8 cellular contexts compared by ENCODE assay signal in the genomic region with DNA sequence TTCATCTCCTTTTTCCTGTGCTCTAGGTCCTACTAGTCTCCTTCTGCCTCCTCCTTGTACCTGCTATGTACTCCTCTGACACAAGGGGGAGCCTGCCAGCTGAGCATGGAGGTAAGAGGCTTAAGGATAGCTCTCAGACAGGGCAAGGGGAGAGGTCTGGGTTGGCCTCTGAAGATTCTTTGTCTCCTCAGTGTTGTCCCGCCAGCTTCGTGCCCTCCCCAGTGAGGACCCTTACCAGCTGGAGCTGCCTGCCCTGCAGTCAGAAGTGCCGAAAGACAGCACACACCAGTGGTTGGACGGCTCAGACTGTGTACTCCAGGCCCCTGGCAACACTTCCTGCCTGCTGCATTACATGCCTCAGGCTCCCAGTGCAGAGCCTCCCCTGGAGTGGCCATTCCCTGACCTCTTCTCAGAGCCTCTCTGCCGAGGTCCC. TPM values are rescaled to one million over a fixed set of nuclear protein-coding genes. Genes with fewer than 3 reads are reported as not detected.
DNase-seq lines count a peak whose midpoint lies in the region; ATAC-seq, FAIRE-seq and TF ChIP-seq lines count a peak whose summit lies in the region.

No MANE protein-coding gene starts in this region.

- H3K9me3 ChIP-seq in MM.1S (replicated peaks; ENCODE audit: insufficient read depth, low read length) = no peaks in the 10 kb centered on the region
- no peaks in the 10 kb centered on the region for H3K9me3 ChIP-seq in SK-N-MC (ENCODE audit: low read depth, low read length)
- H3K9me3 ChIP-seq in right atrium auricular region = no peaks in the 10 kb centered on the region
- no peaks in the 10 kb centered on the region for H3K9me3 ChIP-seq in small intestine (ENCODE audit: control insufficient read depth, low read depth)

- FAIRE-seq in small intestine (lab: Jason Lieb, UNC) = no peak

- H3K27me3 ChIP-seq in MM.1S (replicated peaks; ENCODE audit: insufficient read depth, low read length) (no peaks in the 10 kb centered on the region), right atrium auricular region (no peaks in the 10 kb centered on the region), small intestine (ENCODE audit: control insufficient read depth in 2 of 2, insufficient read depth in 2 of 2, low read length in 2 of 2) (no peaks in the 10 kb centered on the region)

- peaks cover 27% of the 10 kb centered on the region; the same call in 1 of the 2 replicates for H3F3A ChIP-seq in MM.1S (ENCODE audit: insufficient read depth, low read length)

- no peak overlapping the region for H3K27ac ChIP-seq in MM.1S (ENCODE audit: low read length)
- H3K27ac ChIP-seq in SK-N-MC = no peak overlapping the region
- H3K27ac ChIP-seq in right atrium auricular region = peak overlapping the region in 1 of 2 donors; percentile 6
- H3K27ac ChIP-seq in small intestine (ENCODE audit: low read depth in 1 of 2, low read length in 1 of 2) = peak overlapping the region; percentile 2 to 28

- peaks cover 5% of the 10 kb centered on the region; the same call in 1 of the 2 replicates for H3K4me1 ChIP-seq in MM.1S (ENCODE audit: low read length)
- peaks cover 0 to 15% of the 10 kb centered on the region in 2 donors for H3K4me1 ChIP-seq in right atrium auricular region
- H3K4me1 ChIP-seq in small intestine (ENCODE audit: control insufficient read depth in 2 of 2, insufficient read depth in 1 of 2, low read depth in 1 of 2, low read length in 1 of 2) = no peaks in the 10 kb centered on the region

- TF ChIP-seq CTCF in GM10266 (IDR thresholded peaks at IDR 0.05; ENCODE audit: control insufficient read depth, insufficient read depth, low read depth, missing control alignments) (peak; percentile 94), MM.1S (IDR thresholded peaks at IDR 0.05; ENCODE audit: low read length) (peak; percentile 84), right atrium auricular region (IDR thresholded peaks at IDR 0.05) (peak; percentile 66 to 80)

- H3K36me3 ChIP-seq in MM.1S (replicated peaks; ENCODE audit: insufficient read depth, low read length) (0 out of 2 replicates have a peak, but pooled peaks cover 3% of the 10 kb centered on the region), SK-N-MC (ENCODE audit: insufficient read depth, low read length) (peaks cover 46% of the 10 kb centered on the region; the same call in 1 of the 2 replicates), right atrium auricular region (peaks cover 68% of the 10 kb centered on the region), small intestine (ENCODE audit: control insufficient read depth in 2 of 2, insufficient read depth in 2 of 2, low read length in 2 of 2) (peaks cover 17 to 44% of the 10 kb centered on the region in 2 donors)

- H4K20me1 ChIP-seq in MM.1S (ENCODE audit: insufficient read depth, low read length) = no peaks in the 10 kb centered on the region

- H3K4me2 ChIP-seq in MM.1S (ENCODE audit: low read depth, low read length) = no peak overlapping the region

- DNase-seq in GM10266 (ENCODE audit: extremely low spot score) = peak; percentile 71
- DNase-seq in MM.1S = peak; percentile 73
- DNase-seq in SK-N-MC (ENCODE audit: low read depth, low spot score) = peak; percentile 20
- DNase-seq in activated naive CD8-positive, alpha-beta T cell treated with anti-CD3 and anti-CD28 coated beads, Interleukin-2, amount 50 U/mL, for 16 hours (ENCODE audit: low read depth, low spot score) = peak; percentile 30
- DNase-seq in right atrium auricular region (ENCODE audit: low spot score) = peak; percentile 72
- DNase-seq in small intestine = peak; percentile 87

- H3K9ac ChIP-seq in MM.1S (ENCODE audit: low read length) (no peak overlapping the region), SK-N-MC (ENCODE audit: insufficient read length) (no peak overlapping the region)

- H3K79me2 ChIP-seq in MM.1S (ENCODE audit: low read length) = peaks cover 29% of the 10 kb centered on the region

- H3K9me2 ChIP-seq in MM.1S (replicated peaks; ENCODE audit: insufficient read depth, low read length) = no peaks in the 10 kb centered on the region

- H2AFZ ChIP-seq in MM.1S (ENCODE audit: low read length) = no peak overlapping the region

- ATAC-seq in HG03196 (IDR thresholded peaks at IDR 0.05; ENCODE audit: unreplicated experiment) (no peak), GM18909 (IDR thresholded peaks at IDR 0.05; ENCODE audit: poor library complexity, unreplicated experiment) (no peak)

- 19 to 40% (median 28%) methylated on average over 4 to 5 of the region's 5 CpGs for WGBS in small intestine, 3 donors

- H3K4me3 ChIP-seq in MM.1S (ENCODE audit: low read length) (no peak overlapping the region), SK-N-MC (no peak overlapping the region), right atrium auricular region (no peak overlapping the region), small intestine (ENCODE audit: low read depth in 1 of 2, low read length in 2 of 2) (no peak overlapping the region)

RNA-seq across cellular contexts. Expression of a gene that starts 3.8 kb away (rescaled TPM):
- 10 to 100 TPM; 34.6 to 48.5 TPM for total RNA-seq in right atrium auricular region
- polyA plus RNA-seq in small intestine = 10 to 100 TPM; 26.8 to 31.2 (median 28.6) TPM

RNA-seq across cellular contexts. Expression of a gene that starts 4.2 kb away (rescaled TPM):
- 100 to 1,000 TPM; 273 to 370 TPM for total RNA-seq in right atrium auricular region
- polyA plus RNA-seq in small intestine = 100 to 1,000 TPM in 1 of 3 donors, 10 to 100 TPM in 2; 82.1 to 103 (median 88.9) TPM

RNA-seq across cellular contexts. Expression of a gene that starts 12.8 kb away (rescaled TPM):
- total RNA-seq in right atrium auricular region = 10 to 100 TPM; 64.1 to 76.3 TPM
- 100 to 1,000 TPM in 2 of 3 donors, 10 to 100 TPM in 1; 63.4 to 176 (median 166) TPM for polyA plus RNA-seq in small intestine

RNA-seq across cellular contexts. Expression of a gene that starts 12.9 kb away (rescaled TPM):
- total RNA-seq in right atrium auricular region = 10 to 100 TPM; 21.3 to 25.7 TPM
- 10 to 100 TPM in 2 of 3 donors, 1 to 10 TPM in 1; 8.1 to 20.9 (median 13.0) TPM for polyA plus RNA-seq in small intestine

RNA-seq across cellular contexts. Expression of a gene that starts 17.9 kb away (rescaled TPM):
- not detected for total RNA-seq in right atrium auricular region
- polyA plus RNA-seq in small intestine = under 1 TPM in 1 of 3 donors, not detected in 2; 0.52 TPM

Comparison
In these comparisons a context has a peak if more than half of its experiments do, and no peak if none do; other contexts are left out.
1. DNase-seq: peak in every context shown above with its lines; median percentile 87 in small intestine; 73 in MM.1S; 72 in right atrium auricular region; 71 in GM10266; 30 in activated naive CD8-positive, alpha-beta T cell treated with anti-CD3 and anti-CD28 coated beads, Interleukin-2, amount 50 U/mL, for 16 hours; 20 in SK-N-MC.
2. H3K27ac ChIP-seq: peak in small intestine (2 of 2); none in MM.1S (single experiment) and SK-N-MC (single experiment).
3. Peak in every context shown above with its lines, with median percentiles within 50 percentile points of each other: CTCF ChIP-seq.